Comparison of ENCODE assay signal across 8 cellular contexts in genomic region chr22:42780070-42780540, GRCh38. TPM values are rescaled to one million over a fixed set of nuclear protein-coding genes. Genes with fewer than 3 reads are reported as not detected.
DNase-seq lines count a peak whose midpoint lies in the region; ATAC-seq and TF ChIP-seq lines count a peak whose summit lies in the region.

No MANE protein-coding gene starts in this region.

- POLR2A ChIA-PET in activated CD8-positive, alpha-beta T cell treated with anti-CD3 and anti-CD28 coated beads for 36 hours (lab: Charles Lee), result no interaction called here

- H3K36me3 Mint-ChIP-seq in activated CD8-positive, alpha-beta T cell treated with anti-CD3 and anti-CD28 coated beads for 36 hours (ENCODE audit: low read depth), result no peaks in the 10 kb centered on the region
- H3K36me3 Mint-ChIP-seq in neural crest cell (ENCODE audit: low read depth), result no peaks in the 10 kb centered on the region

- CTCF ChIA-PET in activated CD8-positive, alpha-beta T cell treated with anti-CD3 and anti-CD28 coated beads for 36 hours (lab: Charles Lee), result interaction anchor here (0.7 to 2.0 kb wide), 12 partner anchors 10 to 280 kb away, joined by 3 to 6 read pairs (median 4); no protein-coding TSS in a partner anchor

- no peaks in the 10 kb centered on the region for H3K27me3 Mint-ChIP-seq in activated CD8-positive, alpha-beta T cell treated with anti-CD3 and anti-CD28 coated beads for 36 hours
- H3K27me3 Mint-ChIP-seq in neural crest cell (ENCODE audit: low read depth), result no peaks in the 10 kb centered on the region

- H3K4me3 Mint-ChIP-seq in activated CD8-positive, alpha-beta T cell treated with anti-CD3 and anti-CD28 coated beads for 36 hours, result no peak overlapping the region
- H3K4me3 Mint-ChIP-seq in neural crest cell, result no peak overlapping the region

- H3K9me3 Mint-ChIP-seq in activated CD8-positive, alpha-beta T cell treated with anti-CD3 and anti-CD28 coated beads for 36 hours, result no peaks in the 10 kb centered on the region
- H3K9me3 Mint-ChIP-seq in neural crest cell, result no peaks in the 10 kb centered on the region

- peak; percentile 68 for ATAC-seq in activated CD8-positive, alpha-beta T cell treated with anti-CD3 and anti-CD28 coated beads for 36 hours
- ATAC-seq in GM21529 (IDR thresholded peaks at IDR 0.05; ENCODE audit: unreplicated experiment) (no peak), HG02885 (IDR thresholded peaks at IDR 0.05; ENCODE audit: poor library complexity, unreplicated experiment) (no peak)

- intact Hi-C loops in activated CD8-positive, alpha-beta T cell treated with anti-CD3 and anti-CD28 coated beads for 36 hours (cut with micrococcal nuclease), result loop anchor here (10.0 kb wide), 2 partner anchors 75 to 245 kb away; partner anchors contain the start of gene ARFGAP3

- peak; percentile 72 for DNase-seq in DMS 273 treated with DMSO at 0.1 percent for 48 hours (lab: John Stamatoyannopoulos, UW)
- peak; percentile 80 for DNase-seq in HT1080 (ENCODE audit: low read depth)
- peak; percentile 6 for DNase-seq in NCI-H774 (lab: John Stamatoyannopoulos, UW)
- DNase-seq in activated CD8-positive, alpha-beta T cell treated with anti-CD3 and anti-CD28 coated beads for 36 hours, result peak; percentile 69
- DNase-seq in fibroblast of pulmonary artery (ENCODE audit: low read depth), result peak; percentile 98
- peak; percentile 50 for DNase-seq in neural crest cell (ENCODE audit: low read depth, low spot score)

- TF ChIP-seq CTCF in activated CD8-positive, alpha-beta T cell treated with anti-CD3 and anti-CD28 coated beads for 36 hours (IDR thresholded peaks at IDR 0.05), result peak; percentile 74
- TF ChIP-seq CTCF in fibroblast of pulmonary artery (IDR thresholded peaks at IDR 0.05; ENCODE audit: low read length, missing control alignments) (peak; percentile 89), neural crest cell (conservative IDR thresholded peaks at IDR 0.05) (peak; percentile 93)

- no peaks in the 10 kb centered on the region for H3K4me1 Mint-ChIP-seq in activated CD8-positive, alpha-beta T cell treated with anti-CD3 and anti-CD28 coated beads for 36 hours (ENCODE audit: low read depth)
- peaks cover 4% of the 10 kb centered on the region for H3K4me1 Mint-ChIP-seq in neural crest cell

- H3K27ac Mint-ChIP-seq in activated CD8-positive, alpha-beta T cell treated with anti-CD3 and anti-CD28 coated beads for 36 hours, result no peak overlapping the region
- no peak overlapping the region for H3K27ac Mint-ChIP-seq in neural crest cell (ENCODE audit: unreplicated experiment)

- H3K4me3 ChIP-seq in fibroblast of pulmonary artery (replicated peaks; ENCODE audit: low read depth, low read length), result no peak overlapping the region

RNA-seq across cellular contexts. Expression of gene A4GALT, which starts 59.4 kb away (rescaled TPM):
- total RNA-seq in HT1080 (2014; rRNA removed; shearing (Covaris generic)), result 6.9 and 7.3 TPM in 2 replicates
- 18.6 and 21.2 TPM in 2 replicates for polyA plus RNA-seq in HT1080 (2015; cell fraction: cytosol; rRNA removed)
- 12.6 and 13.9 TPM in 2 replicates for polyA plus RNA-seq in HT1080 (2015; cell fraction: nucleus; rRNA removed)
- under 1 TPM; 0.20 to 0.38 TPM for total RNA-seq in activated CD8-positive, alpha-beta T cell treated with anti-CD3 and anti-CD28 coated beads for 36 hours
- total RNA-seq in neural crest cell, result 0.35 and 0.39 TPM in 2 replicates

Comparison
In these comparisons a context has a peak if more than half of its experiments do, and no peak if none do; other contexts are left out.
1. DNase-seq: peak in every context shown above with its lines; median percentile 98 in fibroblast of pulmonary artery; 80 in HT1080; 72 in DMS 273 treated with DMSO at 0.1 percent for 48 hours; 69 in activated CD8-positive, alpha-beta T cell treated with anti-CD3 and anti-CD28 coated beads for 36 hours; 50 in neural crest cell; 6 in NCI-H774.